In the genomic region with DNA sequence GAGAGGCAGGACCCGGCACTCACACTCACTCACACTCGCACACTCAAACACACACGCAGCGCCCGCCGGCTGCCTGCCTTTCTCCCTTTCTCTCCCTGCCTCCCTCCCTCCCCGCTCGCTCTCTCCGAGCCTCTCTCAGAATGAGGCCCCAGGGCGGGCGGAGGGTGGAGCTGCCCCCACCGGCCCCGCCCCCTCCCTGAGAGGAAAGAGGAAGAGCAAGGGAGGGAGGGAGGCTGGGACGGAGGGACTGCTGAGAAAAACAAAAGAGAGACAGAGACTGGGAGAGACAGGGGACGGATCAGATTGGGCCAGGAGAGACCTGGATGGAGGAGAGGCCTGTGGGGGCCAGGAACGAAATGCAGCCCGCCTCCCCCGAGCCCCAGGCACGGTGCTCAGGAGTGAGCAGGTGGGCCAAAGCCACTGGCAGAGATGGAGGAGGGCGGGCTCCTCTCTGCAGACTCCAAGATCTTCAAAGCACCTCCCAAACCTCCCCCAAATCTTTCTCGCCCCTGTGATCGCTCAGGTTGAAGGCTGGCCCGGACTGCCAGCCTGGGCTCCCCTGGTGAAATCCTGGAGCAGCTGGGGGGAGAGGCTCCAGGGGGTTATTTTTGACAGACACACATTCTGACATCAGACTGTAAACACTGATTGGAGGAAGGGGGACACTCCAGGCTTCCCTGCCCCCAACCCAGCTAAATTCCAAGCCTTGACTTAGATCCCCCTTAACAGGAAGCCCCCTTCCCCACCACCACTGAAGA, we compare ENCODE assay signal across 8 cellular contexts. TPM values are rescaled to one million over a fixed set of nuclear protein-coding genes. Genes with fewer than 3 reads are reported as not detected.
DNase-seq lines count a peak whose midpoint lies in the region; ATAC-seq and TF ChIP-seq lines count a peak whose summit lies in the region.

No MANE protein-coding gene starts in this region.

- H3K4me3 Mint-ChIP-seq in activated CD8-positive, alpha-beta T cell treated with anti-CD3 and anti-CD28 coated beads, Interleukin-2, amount 10 ng/mL, durations not matched to agents 7 days and 5 days: peak overlapping the region; percentile 91

- peaks cover 23% of the 10 kb centered on the region for H3K4me1 ChIP-seq in BE2C

- CTCF ChIA-PET in activated CD8-positive, alpha-beta T cell treated with anti-CD3 and anti-CD28 coated beads, Interleukin-2, amount 10 ng/mL, durations not matched to agents 7 days and 5 days (lab: Charles Lee): interaction anchor here (0.6 to 3.9 kb wide), 6 partner anchors 12 to 300 kb away, joined by 3 to 24 read pairs (median 4); a partner anchor contains a TSS

- POLR2A ChIA-PET in activated CD8-positive, alpha-beta T cell treated with anti-CD3 and anti-CD28 coated beads, Interleukin-2, amount 10 ng/mL, durations not matched to agents 7 days and 5 days (lab: Charles Lee): interaction anchor here (0.5 to 2.2 kb wide), 5 partner anchors 23 to 1772 kb away, joined by 3 to 8 read pairs (median 3); a partner anchor contains a TSS

- peak overlapping the region; percentile 93 for H3K27ac Mint-ChIP-seq in activated CD8-positive, alpha-beta T cell treated with anti-CD3 and anti-CD28 coated beads, Interleukin-2, amount 10 ng/mL, durations not matched to agents 7 days and 5 days

- peak; percentile 91 for DNase-seq in BE2C
- DNase-seq in NCI-H748 treated with DMSO at 0.1 percent for 48 hours (lab: John Stamatoyannopoulos, UW): peak; percentile 27
- DNase-seq in activated CD8-positive, alpha-beta T cell treated with anti-CD3 and anti-CD28 coated beads, Interleukin-2, amount 10 ng/mL, durations not matched to agents 7 days and 5 days: peak; percentile 91
- DNase-seq in effector CD8-positive, alpha-beta T cell (lab: John Stamatoyannopoulos, UW): peak; percentile 80
- DNase-seq in medulla oblongata (ENCODE audit: extremely low spot score): peak; percentile 98
- DNase-seq in stimulated activated CD8-positive, alpha-beta memory T cell treated with anti-CD3 and anti-CD28 coated beads, Interleukin-12 subunit alpha, Interleukin-12 subunit beta, amount 100 ng/mL, for 1 hour (ENCODE audit: low read depth): peak; percentile 73

- no peak for TF ChIP-seq CTCF in BE2C (IDR thresholded peaks at IDR 0.05; ENCODE audit: low read depth, low read length)

- H3K9me3 ChIP-seq in BE2C: no peaks in the 10 kb centered on the region

- no peaks in the 10 kb centered on the region for H3K27me3 ChIP-seq in BE2C

- H3K4me1 Mint-ChIP-seq in activated CD8-positive, alpha-beta T cell treated with anti-CD3 and anti-CD28 coated beads, Interleukin-2, amount 10 ng/mL, durations not matched to agents 7 days and 5 days (ENCODE audit: low read depth): peaks cover 63% of the 10 kb centered on the region

- peaks cover 32% of the 10 kb centered on the region for H3K36me3 Mint-ChIP-seq in activated CD8-positive, alpha-beta T cell treated with anti-CD3 and anti-CD28 coated beads, Interleukin-2, amount 10 ng/mL, durations not matched to agents 7 days and 5 days (ENCODE audit: low read depth)

- ATAC-seq in GM19025 (IDR thresholded peaks at IDR 0.05; ENCODE audit: low read depth, unreplicated experiment) (peak; percentile 75), HG03354 (IDR thresholded peaks at IDR 0.05; ENCODE audit: poor library complexity, severe bottlenecking, unreplicated experiment) (peak; percentile 73)
- peak; percentile 75 for ATAC-seq in activated CD8-positive, alpha-beta T cell treated with anti-CD3 and anti-CD28 coated beads, Interleukin-2, amount 10 ng/mL, durations not matched to agents 7 days and 5 days

- H3K27me3 Mint-ChIP-seq in activated CD8-positive, alpha-beta T cell treated with anti-CD3 and anti-CD28 coated beads, Interleukin-2, amount 10 ng/mL, durations not matched to agents 7 days and 5 days (ENCODE audit: low read depth): no peaks in the 10 kb centered on the region

- H3K9me3 Mint-ChIP-seq in activated CD8-positive, alpha-beta T cell treated with anti-CD3 and anti-CD28 coated beads, Interleukin-2, amount 10 ng/mL, durations not matched to agents 7 days and 5 days (ENCODE audit: insufficient read depth): no peaks in the 10 kb centered on the region

- H3K4me3 ChIP-seq in BE2C (ENCODE audit: low read depth, low read length): peak overlapping the region; percentile 74

- peaks cover 19% of the 10 kb centered on the region for H3K36me3 ChIP-seq in BE2C

RNA-seq across cellular contexts. Expression of a gene that starts 5.1 kb away (rescaled TPM):
- polyA plus RNA-seq in BE2C (2012; ENCODE audit: insufficient read depth, insufficient read length, low read depth): 259 TPM
- 10 to 100 TPM; 83.6 to 87.1 TPM for total RNA-seq in activated CD8-positive, alpha-beta T cell treated with anti-CD3 and anti-CD28 coated beads, Interleukin-2, amount 10 ng/mL, durations not matched to agents 7 days and 5 days

RNA-seq across cellular contexts. Expression of a gene that starts 17.8 kb away (rescaled TPM):
- polyA plus RNA-seq in BE2C (2012; ENCODE audit: insufficient read depth, insufficient read length, low read depth): 132 TPM
- total RNA-seq in activated CD8-positive, alpha-beta T cell treated with anti-CD3 and anti-CD28 coated beads, Interleukin-2, amount 10 ng/mL, durations not matched to agents 7 days and 5 days: 10 to 100 TPM; 56.5 to 58.9 TPM

RNA-seq across cellular contexts. Expression of a gene that starts 37.1 kb away (rescaled TPM):
- polyA plus RNA-seq in BE2C (2012; ENCODE audit: insufficient read depth, insufficient read length, low read depth): 250 TPM
- total RNA-seq in activated CD8-positive, alpha-beta T cell treated with anti-CD3 and anti-CD28 coated beads, Interleukin-2, amount 10 ng/mL, durations not matched to agents 7 days and 5 days: 10 to 100 TPM; 94.1 to 95.3 TPM

RNA-seq across cellular contexts. Expression of a gene that starts 49.9 kb away (rescaled TPM):
- polyA plus RNA-seq in BE2C (2012; ENCODE audit: insufficient read depth, insufficient read length, low read depth): 29.2 TPM
- 10 to 100 TPM; 23.2 to 25.3 TPM for total RNA-seq in activated CD8-positive, alpha-beta T cell treated with anti-CD3 and anti-CD28 coated beads, Interleukin-2, amount 10 ng/mL, durations not matched to agents 7 days and 5 days

RNA-seq across cellular contexts. Expression of a gene that starts 59.1 kb away (rescaled TPM):
- 11.7 TPM for polyA plus RNA-seq in BE2C (2012; ENCODE audit: insufficient read depth, insufficient read length, low read depth)
- 10 to 100 TPM; 25.2 to 26.3 TPM for total RNA-seq in activated CD8-positive, alpha-beta T cell treated with anti-CD3 and anti-CD28 coated beads, Interleukin-2, amount 10 ng/mL, durations not matched to agents 7 days and 5 days

Comparison
In these comparisons a context has a peak if more than half of its experiments do, and no peak if none do; other contexts are left out.
1. Peak in every context shown above with its lines: DNase-seq, ATAC-seq and H3K4me3 ChIP-seq.
2. DNase-seq: peak in every context shown above with its lines; median percentile 98 in medulla oblongata; 91 in BE2C; 91 in activated CD8-positive, alpha-beta T cell treated with anti-CD3 and anti-CD28 coated beads, Interleukin-2, amount 10 ng/mL, durations not matched to agents 7 days and 5 days; 80 in effector CD8-positive, alpha-beta T cell; 73 in stimulated activated CD8-positive, alpha-beta memory T cell treated with anti-CD3 and anti-CD28 coated beads, Interleukin-12 subunit alpha, Interleukin-12 subunit beta, amount 100 ng/mL, for 1 hour; 27 in NCI-H748 treated with DMSO at 0.1 percent for 48 hours.